33 cellular contexts compared by ENCODE assay signal in the genomic region with DNA sequence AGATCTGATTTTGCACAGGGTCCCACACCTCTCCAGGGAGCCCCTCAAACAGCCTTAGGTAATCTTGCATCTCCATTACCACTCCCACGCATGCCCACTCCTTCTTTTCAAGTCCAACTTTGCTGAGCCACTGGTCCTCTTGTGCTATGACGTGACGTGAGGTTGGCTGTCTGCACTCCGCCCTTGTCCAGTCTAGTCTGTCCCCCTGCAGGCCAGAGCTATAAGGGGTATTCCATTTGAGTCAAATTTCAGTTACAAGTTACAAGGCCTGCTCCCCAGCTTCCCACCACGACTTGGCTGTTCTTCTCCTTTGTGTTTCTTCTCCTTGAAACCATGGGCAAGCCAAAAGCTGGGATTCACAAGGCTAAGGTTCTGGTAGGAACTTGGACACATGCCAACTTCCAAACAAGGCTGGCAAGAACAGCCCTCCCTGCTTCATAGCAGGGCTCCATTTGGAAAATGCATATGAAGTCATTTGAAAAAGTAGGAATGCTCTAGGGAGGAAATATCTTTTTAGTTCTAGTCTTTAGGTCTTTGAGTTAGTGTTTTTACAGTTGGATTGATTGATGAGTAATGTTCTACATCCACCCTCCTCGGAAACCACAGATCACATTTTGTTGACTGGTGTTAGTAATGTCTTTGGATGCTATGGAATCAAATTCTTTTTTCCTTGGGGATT. TPM values are rescaled to one million over a fixed set of nuclear protein-coding genes. Genes with fewer than 3 reads are reported as not detected.
DNase-seq lines count a peak whose midpoint lies in the region; ATAC-seq and TF ChIP-seq lines count a peak whose summit lies in the region.
"Had no signal": no experiment of that assay in that cellular context is flagged by ENCODE, and none has a peak within 500 bp of the region (broad histone marks: within the 10 kb centered on the region; RNA-seq: fewer than 3 reads in every experiment).

No MANE protein-coding gene starts in this region.

- H3K4me3 Mint-ChIP-seq in osteocyte (ENCODE audit: unreplicated experiment), result no peak overlapping the region
- H3K4me3 Mint-ChIP-seq in effector memory CD8-positive, alpha-beta T cell, result no peak overlapping the region
- H3K4me3 Mint-ChIP-seq: activated CD4-positive, alpha-beta memory T cell treated with anti-CD3 and anti-CD28 coated beads for 36 hours; activated naive CD4-positive, alpha-beta T cell treated with anti-CD3 and anti-CD28 coated beads, Interleukin-2, amount 10 ng/mL, durations not matched to agents 7 days and 5 days; GM23338; nephron progenitor cell; T-helper 17 cell had no signal

- peaks cover 5% of the 10 kb centered on the region for H3K27me3 Mint-ChIP-seq in osteocyte (ENCODE audit: unreplicated experiment)
- peaks cover 52 to 96% of the 10 kb centered on the region in 2 donors for H3K27me3 Mint-ChIP-seq in effector memory CD8-positive, alpha-beta T cell

- H3K9me3 Mint-ChIP-seq in osteocyte (ENCODE audit: unreplicated experiment), result no peaks in the 10 kb centered on the region
- no peaks in the 10 kb centered on the region for H3K9me3 Mint-ChIP-seq in effector memory CD8-positive, alpha-beta T cell
- H3K9me3 Mint-ChIP-seq: activated CD4-positive, alpha-beta memory T cell treated with anti-CD3 and anti-CD28 coated beads for 36 hours; activated naive CD4-positive, alpha-beta T cell treated with anti-CD3 and anti-CD28 coated beads, Interleukin-2, amount 10 ng/mL, durations not matched to agents 7 days and 5 days; GM23338; nephron progenitor cell had no signal

- peak overlapping the region; percentile 64 for H3K27ac Mint-ChIP-seq in osteocyte (ENCODE audit: unreplicated experiment)
- H3K27ac Mint-ChIP-seq in effector memory CD8-positive, alpha-beta T cell, result no peak overlapping the region
- H3K27ac Mint-ChIP-seq: activated CD4-positive, alpha-beta memory T cell treated with anti-CD3 and anti-CD28 coated beads for 36 hours; activated naive CD4-positive, alpha-beta T cell treated with anti-CD3 and anti-CD28 coated beads, Interleukin-2, amount 10 ng/mL, durations not matched to agents 7 days and 5 days; GM23338; nephron progenitor cell; T-helper 17 cell had no signal

- peaks cover 29% of the 10 kb centered on the region for H3K4me1 Mint-ChIP-seq in osteocyte (ENCODE audit: unreplicated experiment)
- H3K4me1 Mint-ChIP-seq in effector memory CD8-positive, alpha-beta T cell (ENCODE audit: low read depth in 2 of 2), result no peaks in the 10 kb centered on the region
- H3K4me1 Mint-ChIP-seq: activated naive CD4-positive, alpha-beta T cell treated with anti-CD3 and anti-CD28 coated beads, Interleukin-2, amount 10 ng/mL, durations not matched to agents 7 days and 5 days; T-helper 17 cell had no signal

- no peaks in the 10 kb centered on the region for H3K36me3 Mint-ChIP-seq in osteocyte (ENCODE audit: unreplicated experiment)
- H3K36me3 Mint-ChIP-seq in effector memory CD8-positive, alpha-beta T cell (ENCODE audit: insufficient read depth), result no peaks in the 10 kb centered on the region
- H3K36me3 Mint-ChIP-seq: activated CD4-positive, alpha-beta memory T cell treated with anti-CD3 and anti-CD28 coated beads for 36 hours; activated naive CD4-positive, alpha-beta T cell treated with anti-CD3 and anti-CD28 coated beads, Interleukin-2, amount 10 ng/mL, durations not matched to agents 7 days and 5 days had no signal

- DNase-seq in G401 (ENCODE audit: low spot score) (peak; percentile 41), NCI-H345 (lab: John Stamatoyannopoulos, UW) (peak; percentile 54), brain pericyte (ENCODE audit: low read depth, low spot score) (peak; percentile 52), osteocyte (ENCODE audit: extremely low spot score, unreplicated experiment) (no peak), kidney glomerular epithelial cell (lab: John Stamatoyannopoulos, UW) (no peak)
- no peak for DNase-seq in effector memory CD8-positive, alpha-beta T cell
- DNase-seq in activated T-cell treated with anti-CD3 and anti-CD28 coated beads, Interleukin-2, amount 50 U/mL, for 48 hours, result no peak
- DNase-seq: activated CD4-positive, alpha-beta memory T cell treated with anti-CD3 and anti-CD28 coated beads for 36 hours; activated CD4-positive, CD25-positive, alpha-beta regulatory T cell treated with anti-CD3 and anti-CD28 coated beads, Interleukin-2, amount 50 U/mL, for 72 hours; activated CD8-positive, alpha-beta memory T cell treated with anti-CD3 and anti-CD28 coated beads, Interleukin-2, amount 50 U/mL, for 4 hours; activated naive CD4-positive, alpha-beta T cell treated with anti-CD3 and anti-CD28 coated beads, Interleukin-2, amount 10 ng/mL, durations not matched to agents 7 days and 5 days; C1 segment of cervical spinal cord; cerebellar nuclear complex; DMS79 treated with DMSO at 0.1 percent for 48 hours; foreskin melanocyte; left cardiac atrium; mammary epithelial cell; NCI-H1048; NCI-H187; NCI-H82; nephron progenitor cell; pancreas; RPMI8226; stimulated activated CD4-positive, alpha-beta T cell treated with anti-CD3 and anti-CD28 coated beads, Interleukin-2, amount 100 ng/mL, for 48 hours; T-helper 17 cell; upper lobe of right lung had no signal

- no peak for ATAC-seq in effector memory CD8-positive, alpha-beta T cell (replicated peaks)
- ATAC-seq in GM18861 (IDR thresholded peaks at IDR 0.05; ENCODE audit: unreplicated experiment), result no peak
- ATAC-seq: GM23338, HepG2, left cardiac atrium, pancreas, T-helper 17 cell, upper lobe of right lung had no signal

- TF ChIP-seq CTCF in osteocyte (IDR thresholded peaks at IDR 0.05), result no peak

- in situ Hi-C loops in G401 (cut with HindIII; ENCODE audit: low sequenced_read_pairs), result no loop called here

RNA-seq across cellular contexts. Expression of gene KCNA1, which starts 49.1 kb away (rescaled TPM):
- total RNA-seq in G401 (2014; rRNA removed; shearing (Covaris generic)), result not detected in 2 replicates
- total RNA-seq in osteocyte, result 0.31 and 0.40 TPM in 2 replicates
- total RNA-seq: activated CD4-positive, alpha-beta memory T cell treated with anti-CD3 and anti-CD28 coated beads for 36 hours; ascending aorta; epithelial cell of proximal tubule; HepG2; left cardiac atrium; mammary epithelial cell; pancreas; right atrium auricular region; SK-MEL-5; T-helper 17 cell; upper lobe of right lung had no signal

Comparison
In these comparisons a context has a peak if more than half of its experiments do, and no peak if none do; other contexts are left out.
1. DNase-seq: peak in G401 (single experiment), NCI-H345 (single experiment) and brain pericyte (single experiment); none in osteocyte (single experiment), effector memory CD8-positive, alpha-beta T cell (0 of 3), activated T-cell treated with anti-CD3 and anti-CD28 coated beads, Interleukin-2, amount 50 U/mL, for 48 hours (0 of 2) and kidney glomerular epithelial cell (single experiment).